ENCODE assay signal across 24 cellular contexts in genomic region chr9:8613346-8613825, GRCh38.
DNase-seq lines count a peak whose midpoint lies in the region; ATAC-seq, FAIRE-seq and TF ChIP-seq lines count a peak whose summit lies in the region.
"Had no signal": no experiment of that assay in that cellular context is flagged by ENCODE, and none has a peak within 500 bp of the region (broad histone marks: within the 10 kb centered on the region; RNA-seq: fewer than 3 reads in every experiment).

No MANE protein-coding gene starts in this region.

- H3K9me3 ChIP-seq in right atrium auricular region (no peaks in the 10 kb centered on the region), left lung (no peaks in the 10 kb centered on the region), kidney (ENCODE audit: control insufficient read depth in 1 of 2, low read length in 2 of 2) (no peaks in the 10 kb centered on the region)
- H3K9me3 ChIP-seq: prostate gland, SK-N-SH, tibial nerve had no signal

- no peak overlapping the region for H3K4me3 ChIP-seq in right atrium auricular region
- no peak overlapping the region for H3K4me3 ChIP-seq in dorsolateral prefrontal cortex
- H3K4me3 ChIP-seq in left lung: no peak overlapping the region
- H3K4me3 ChIP-seq in kidney (ENCODE audit: low read length in 2 of 2): no peak overlapping the region
- H3K4me3 ChIP-seq: prostate gland, tibial nerve had no signal

- H3K9ac ChIP-seq in kidney (ENCODE audit: low read length in 2 of 2): no peak overlapping the region
- H3K9ac ChIP-seq: SK-N-SH had no signal

- H3K27me3 ChIP-seq in right atrium auricular region (no peaks in the 10 kb centered on the region), dorsolateral prefrontal cortex (no peaks in the 10 kb centered on the region), left lung (no peaks in the 10 kb centered on the region)
- H3K27me3 ChIP-seq: tibial nerve had no signal

- no peaks in the 10 kb centered on the region for H3K36me3 ChIP-seq in right atrium auricular region
- H3K36me3 ChIP-seq in left lung: no peaks in the 10 kb centered on the region
- no peaks in the 10 kb centered on the region for H3K36me3 ChIP-seq in kidney (ENCODE audit: control insufficient read depth in 1 of 2, insufficient read depth in 2 of 2, low read length in 2 of 2)
- H3K36me3 ChIP-seq: prostate gland, tibial nerve had no signal

- ATAC-seq in Right ventricle myocardium superior (ENCODE audit: poor library complexity): peak; percentile 93
- peak; percentile 21 for ATAC-seq in left lung
- ATAC-seq: stimulated activated naive CD8-positive, alpha-beta T cell treated with anti-CD3 and anti-CD28 coated beads, Interleukin-15, Interleukin-2, amounts not matched to agents 100 U/mL and 50 U/mL, for 24 hours had no signal

- peaks cover 0 to 4% of the 10 kb centered on the region in 2 donors for H3K4me1 ChIP-seq in right atrium auricular region
- no peaks in the 10 kb centered on the region for H3K4me1 ChIP-seq in left lung
- H3K4me1 ChIP-seq in kidney (ENCODE audit: control insufficient read depth in 1 of 2, insufficient read depth in 1 of 2, low read depth in 1 of 2, low read length in 2 of 2): no peaks in the 10 kb centered on the region
- H3K4me1 ChIP-seq: prostate gland, tibial nerve had no signal

- TF ChIP-seq CTCF in right atrium auricular region (IDR thresholded peaks at IDR 0.05) (no peak), dorsolateral prefrontal cortex (IDR thresholded peaks at IDR 0.05 in 54 of 56, conservative IDR thresholded peaks at IDR 0.05 in 2 of 56; ENCODE audit: low read depth in 1 of 56, partially characterized antibody in 56 of 56) (no peak), left lung (IDR thresholded peaks at IDR 0.05) (no peak), kidney (IDR thresholded peaks at IDR 0.05; ENCODE audit: borderline replicate concordance, extremely low read depth, insufficient read depth) (no peak)

- H3K27ac ChIP-seq in right atrium auricular region (peak overlapping the region in 1 of 2 donors; percentile 28), dorsolateral prefrontal cortex (peak overlapping the region in 33 of 59 donors; percentile 0 to 65 (median 25)), left lung (no peak overlapping the region), kidney (ENCODE audit: low read depth in 2 of 2, low read length in 2 of 2) (peak overlapping the region in 1 of 2 donors; percentile 16)
- H3K27ac ChIP-seq: prostate gland, tibial nerve had no signal

- intact Hi-C loops in Right ventricle myocardium superior (cut with DNase I) (no loop called here), dorsolateral prefrontal cortex (cut with DNase I) (no loop called here), left lung (cut with DNase I) (no loop called here), kidney (cut with DNase I) (no loop called here)

- DNase-seq in Right ventricle myocardium superior (no peak), right atrium auricular region (ENCODE audit: low spot score) (no peak), dorsolateral prefrontal cortex (peak in 1 of 10 donors; percentile 58), left lung (no peak), kidney (no peak), HK-2 (ENCODE audit: unreplicated experiment) (no peak)
- no peak for DNase-seq in activated CD8-positive, alpha-beta memory T cell treated with anti-CD3 and anti-CD28 coated beads for 24 hours
- DNase-seq in stimulated activated CD4-positive, alpha-beta T cell treated with anti-CD3 and anti-CD28 coated beads, Interleukin-1b, Interleukin-23, amount 100 ng/mL, for 48 hours: no peak
- DNase-seq: activated CD4-positive, alpha-beta memory T cell treated with anti-CD3 and anti-CD28 coated beads, Interleukin-2, amount 10 ng/mL, durations not matched to agents 7 days and 5 days; activated CD4-positive, CD25-positive, alpha-beta regulatory T cell treated with anti-CD3 and anti-CD28 coated beads, Interleukin-2, amount 50 U/mL, for 72 hours; AML-193; CD4-positive, alpha-beta T cell; effector CD4-positive, alpha-beta T cell; foreskin fibroblast; H7; naive B cell; NCI-H1092 treated with DMSO at 0.1 percent for 48 hours; NCI-H2029 treated with DMSO at 0.1 percent for 48 hours; NCI-H2227 treated with DMSO at 0.1 percent for 48 hours; SK-N-SH; stimulated activated naive CD8-positive, alpha-beta T cell treated with anti-CD3 and anti-CD28 coated beads, Interleukin-15, Interleukin-2, amounts not matched to agents 100 U/mL and 50 U/mL, for 24 hours had no signal

- no peak for FAIRE-seq in kidney (lab: Jason Lieb, UNC)
- FAIRE-seq: A204.1 had no signal

Comparison
In these comparisons a context has a peak if more than half of its experiments do, and no peak if none do; other contexts are left out.
1. H3K27ac ChIP-seq: peak in dorsolateral prefrontal cortex (33 of 59); none in left lung (0 of 2).